ENCODE assay signal across 10 cellular contexts in genomic region chr9:20078246-20078645, GRCh38.
"Had no signal": no experiment of that assay in that cellular context is flagged by ENCODE, and none has a peak within 500 bp of the region (broad histone marks: within the 10 kb centered on the region; RNA-seq: fewer than 3 reads in every experiment).

No MANE protein-coding gene starts in this region.

- H3K27ac Mint-ChIP-seq: HFFc6 had no signal

- DNase-seq: GM23248, GOT3, H7, HFFc6, KBM-7 had no signal

- H3K4me3 Mint-ChIP-seq: HFFc6, IgD-negative memory B cell had no signal

- H2AFZ ChIP-seq: GM23248 had no signal

- H3K27ac ChIP-seq: GM23248, HL-60 had no signal

- H3K36me3 Mint-ChIP-seq: IgD-negative memory B cell had no signal

- H3K4me1 Mint-ChIP-seq: IgD-negative memory B cell had no signal

- H3K9ac ChIP-seq: GM23248 had no signal

- H3K9me3 Mint-ChIP-seq: HFFc6 had no signal

- H3K36me3 ChIP-seq: HAP-1 had no signal

- H3K4me3 ChIP-seq: GM23248, HAP-1 had no signal

- H3K9me3 ChIP-seq: HAP-1 had no signal

- ATAC-seq: HCT116, HepG2 had no signal

- H3K4me1 ChIP-seq: HAP-1 had no signal
